ENCODE assay signal across 12 cellular contexts in the genomic region with DNA sequence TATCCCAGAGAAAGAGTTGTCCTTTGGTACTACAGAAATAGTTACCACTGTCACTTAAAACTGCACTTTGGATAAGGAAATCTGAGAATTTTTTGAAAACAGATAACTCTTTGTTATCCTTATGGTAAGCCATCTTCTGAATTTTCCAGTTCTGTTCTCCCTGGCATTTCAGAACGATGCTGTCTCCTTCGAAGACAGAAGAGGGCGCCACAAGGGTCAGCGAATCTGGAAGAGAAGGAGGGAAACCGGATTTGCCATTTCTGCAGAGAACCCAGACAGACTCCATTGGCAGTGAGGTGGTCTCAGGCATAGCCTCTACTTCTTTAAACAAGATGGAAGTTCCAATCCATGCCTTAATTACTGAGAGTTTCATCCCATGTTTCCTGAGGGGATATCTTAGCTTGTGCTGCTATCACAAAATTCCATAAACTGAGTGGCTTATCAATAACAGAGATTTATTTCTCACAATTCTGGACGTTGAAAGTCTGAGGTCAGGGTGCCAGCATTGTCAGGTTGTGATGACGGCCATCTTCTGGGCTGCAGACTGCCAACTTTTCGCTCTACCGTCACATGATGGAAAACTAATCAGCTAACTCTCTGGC. TPM values are rescaled to one million over a fixed set of nuclear protein-coding genes. Genes with fewer than 3 reads are reported as not detected.
DNase-seq lines count a peak whose midpoint lies in the region; TF ChIP-seq lines count a peak whose summit lies in the region.
"Had no signal": no experiment of that assay in that cellular context is flagged by ENCODE, and none has a peak within 500 bp of the region (broad histone marks: within the 10 kb centered on the region; RNA-seq: fewer than 3 reads in every experiment).

No MANE protein-coding gene starts in this region.

- intact Hi-C loops in sigmoid colon (cut with DNase I) = no loop called here

- no peaks in the 10 kb centered on the region for H3K9me2 ChIP-seq in MM.1S (replicated peaks; ENCODE audit: insufficient read depth, low read length)

- no peaks in the 10 kb centered on the region for H3K36me3 ChIP-seq in GM06990 (ENCODE audit: control insufficient read depth, insufficient read depth, low read length)
- H3K36me3 ChIP-seq in MM.1S (replicated peaks; ENCODE audit: insufficient read depth, low read length) = no peaks in the 10 kb centered on the region
- no peaks in the 10 kb centered on the region for H3K36me3 ChIP-seq in sigmoid colon
- H3K36me3 ChIP-seq: heart left ventricle had no signal

- no peak overlapping the region for H2AFZ ChIP-seq in MM.1S (ENCODE audit: low read length)

- H3K27ac ChIP-seq in MM.1S (ENCODE audit: low read length) = no peak overlapping the region
- H3K27ac ChIP-seq in sigmoid colon = no peak overlapping the region
- H3K27ac ChIP-seq: coronary artery, heart left ventricle had no signal

- no peaks in the 10 kb centered on the region for H3K36me3 Mint-ChIP-seq in progenitor cell of endocrine pancreas (ENCODE audit: insufficient read depth)

- H3K9me3 Mint-ChIP-seq in progenitor cell of endocrine pancreas (ENCODE audit: low read depth) = no peaks in the 10 kb centered on the region

- H3K4me3 Mint-ChIP-seq in progenitor cell of endocrine pancreas (ENCODE audit: low read depth) = no peak overlapping the region

- H3K9me3 ChIP-seq in MM.1S (replicated peaks; ENCODE audit: insufficient read depth, low read length) (no peaks in the 10 kb centered on the region), sigmoid colon (no peaks in the 10 kb centered on the region)
- H3K9me3 ChIP-seq: heart left ventricle had no signal

- H3K4me1 ChIP-seq in MM.1S (ENCODE audit: low read length) = peaks cover 25% of the 10 kb centered on the region
- H3K4me1 ChIP-seq in sigmoid colon = no peaks in the 10 kb centered on the region

- TF ChIP-seq CTCF in GM06990 (IDR thresholded peaks at IDR 0.05; ENCODE audit: insufficient read depth, low read length, poor library complexity, severe bottlenecking) (peak; percentile 63), MM.1S (IDR thresholded peaks at IDR 0.05; ENCODE audit: low read length) (peak; percentile 64), choroid plexus epithelial cell (conservative IDR thresholded peaks at IDR 0.05; ENCODE audit: low read depth, low read length) (peak; percentile 16), progenitor cell of endocrine pancreas (IDR thresholded peaks at IDR 0.05; ENCODE audit: unreplicated experiment) (peak; percentile 43), sigmoid colon (IDR thresholded peaks at IDR 0.05) (no peak)

- H4K20me1 ChIP-seq in MM.1S (ENCODE audit: insufficient read depth, low read length) = no peaks in the 10 kb centered on the region

- no peaks in the 10 kb centered on the region for H3K4me1 Mint-ChIP-seq in progenitor cell of endocrine pancreas (ENCODE audit: low read depth)

- H3K4me2 ChIP-seq in MM.1S (ENCODE audit: low read depth, low read length) = no peak overlapping the region

- H3K27me3 ChIP-seq in GM06990 (replicated peaks; ENCODE audit: control insufficient read depth, insufficient read depth, low read length) (no peaks in the 10 kb centered on the region; the same call in none of the 2 replicates), MM.1S (replicated peaks; ENCODE audit: insufficient read depth, low read length) (no peaks in the 10 kb centered on the region), sigmoid colon (no peaks in the 10 kb centered on the region)

- H3K27ac Mint-ChIP-seq in progenitor cell of endocrine pancreas = no peak overlapping the region

- DNase-seq in GM06990 (ENCODE audit: extremely low read depth, insufficient read length) (no peak), MM.1S (no peak), choroid plexus epithelial cell (ENCODE audit: low read depth) (no peak), progenitor cell of endocrine pancreas (ENCODE audit: low spot score, unreplicated experiment) (no peak), SW480 (ENCODE audit: low spot score) (no peak), sigmoid colon (no peak)
- DNase-seq in activated effector memory CD4-positive, alpha-beta T cell treated with anti-CD3 and anti-CD28 coated beads, Interleukin-2, amount 50 U/mL, for 16 hours = no peak
- DNase-seq: activated effector memory CD4-positive, alpha-beta T cell treated with Interleukin-2 at 50 U/mL for 16 hours; heart left ventricle; KG1 had no signal

- H3K9ac ChIP-seq in MM.1S (ENCODE audit: low read length) = no peak overlapping the region

- TF ChIP-seq EP300 in sigmoid colon (IDR thresholded peaks at IDR 0.05) = no peak

- 59 to 70% methylated on average over 9 of the region's 9 CpGs for WGBS in sigmoid colon, 2 donors

- H3K27me3 Mint-ChIP-seq in progenitor cell of endocrine pancreas = peaks cover 3% of the 10 kb centered on the region

- H3K79me2 ChIP-seq in MM.1S (ENCODE audit: low read length) = no peaks in the 10 kb centered on the region

- H3F3A ChIP-seq in MM.1S (ENCODE audit: insufficient read depth, low read length) = peaks cover 5% of the 10 kb centered on the region; the same call in 1 of the 2 replicates

- H3K4me3 ChIP-seq in GM06990 (replicated peaks; ENCODE audit: low read depth, low read length) (no peak overlapping the region), MM.1S (ENCODE audit: low read length) (no peak overlapping the region), choroid plexus epithelial cell (ENCODE audit: low read depth, low read length) (no peak overlapping the region), sigmoid colon (no peak overlapping the region)
- H3K4me3 ChIP-seq: coronary artery, heart left ventricle had no signal

- TF ChIP-seq POLR2A in sigmoid colon (IDR thresholded peaks at IDR 0.05) = no peak

RNA-seq across cellular contexts. Expression of gene FCRL2, which starts 6.4 kb away (rescaled TPM):
- total RNA-seq in progenitor cell of endocrine pancreas (not detected in 2 replicates), sigmoid colon (not detected)
- polyA plus RNA-seq in sigmoid colon = 10 to 100 TPM in 1 of 3 donors, under 1 TPM in 1, not detected in 1; 0.60 to 13.6 TPM
- total RNA-seq: heart left ventricle, myocyte had no signal

RNA-seq across cellular contexts. Expression of gene FCRL1, which starts 49.4 kb away (rescaled TPM):
- total RNA-seq in progenitor cell of endocrine pancreas = not detected in 2 replicates
- not detected for total RNA-seq in sigmoid colon
- polyA plus RNA-seq in sigmoid colon = 10 to 100 TPM in 1 of 3 donors, under 1 TPM in 1, not detected in 1; 0.60 to 35.4 TPM
- total RNA-seq: myocyte had no signal

Comparison
In these comparisons a context has a peak if more than half of its experiments do, and no peak if none do; other contexts are left out.
1. CTCF ChIP-seq: peak in GM06990 (single experiment), MM.1S (single experiment), choroid plexus epithelial cell (single experiment) and progenitor cell of endocrine pancreas (single experiment); none in sigmoid colon (0 of 4).